10 cellular contexts compared by ENCODE assay signal in the genomic region with DNA sequence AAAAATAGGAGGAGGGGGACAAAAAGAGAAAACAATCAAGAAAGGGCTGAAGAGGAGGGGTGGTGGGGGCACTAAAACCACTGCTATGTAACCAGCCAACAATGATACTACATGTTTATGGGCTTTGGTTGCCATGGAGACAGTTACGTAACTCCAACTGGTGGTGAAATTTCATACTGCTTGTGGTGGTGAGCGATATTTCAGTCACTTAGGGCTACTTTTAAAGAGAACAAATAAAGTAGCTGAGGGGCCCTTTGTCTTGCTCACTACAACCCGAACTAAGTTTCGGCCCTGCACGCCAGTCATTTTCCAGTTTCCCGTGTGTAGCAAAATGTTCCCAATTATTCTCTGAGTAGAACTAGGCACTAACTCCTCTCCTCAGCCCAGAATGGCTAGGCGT.
DNase-seq lines count a peak whose midpoint lies in the region; ATAC-seq and TF ChIP-seq lines count a peak whose summit lies in the region.
"Had no signal": no experiment of that assay in that cellular context is flagged by ENCODE, and none has a peak within 500 bp of the region (broad histone marks: within the 10 kb centered on the region; RNA-seq: fewer than 3 reads in every experiment).

No MANE protein-coding gene starts in this region.

- H3K9me3 ChIP-seq in BLaER1 treated with 17β-estradiol and CSF1 and Interleukin-3, amounts not matched to agents 10 nM and 100 nM (replicated peaks in 1 of 11), result 0 out of 22 replicates have a peak, but pooled peaks cover 0 to 4% (median 0%) of the 10 kb centered on the region in 11 experiments
- H3K9me3 ChIP-seq in left lung, result no peaks in the 10 kb centered on the region
- H3K9me3 ChIP-seq: BE2C, right atrium auricular region had no signal

- intact Hi-C loops in left lung (cut with DNase I), result no loop called here

- ATAC-seq in left lung (peak; percentile 81), HG03135 (IDR thresholded peaks at IDR 0.05; ENCODE audit: unreplicated experiment) (no peak), GM18907 (IDR thresholded peaks at IDR 0.05; ENCODE audit: unreplicated experiment) (no peak)

- H3K4me1 ChIP-seq in BLaER1 treated with 17β-estradiol and CSF1 and Interleukin-3, amounts not matched to agents 10 nM and 100 nM, result peaks cover 0 to 38% (median 15%) of the 10 kb centered on the region in 10 experiments; a peak in 13 of 20 replicates
- no peaks in the 10 kb centered on the region for H3K4me1 ChIP-seq in left lung
- H3K4me1 ChIP-seq: BE2C, right atrium auricular region had no signal

- H3K27ac ChIP-seq in BLaER1 treated with 17β-estradiol and CSF1 and Interleukin-3, amounts not matched to agents 10 nM and 100 nM, result peak overlapping the region in 10 of 11 experiments; percentile 23 to 76 (median 64); a peak in 16 of 22 replicates
- no peak overlapping the region for H3K27ac ChIP-seq in left lung
- H3K27ac ChIP-seq: right atrium auricular region had no signal

- H3K36me3 ChIP-seq in BLaER1 treated with 17β-estradiol and CSF1 and Interleukin-3, amounts not matched to agents 10 nM and 100 nM, result no peaks in the 10 kb centered on the region
- H3K36me3 ChIP-seq in left lung, result no peaks in the 10 kb centered on the region
- H3K36me3 ChIP-seq: BE2C, right atrium auricular region had no signal

- TF ChIP-seq CTCF in left lung (IDR thresholded peaks at IDR 0.05), result no peak

- peaks cover 15 to 71% (median 51%) of the 10 kb centered on the region in 11 experiments; a peak in 21 of 22 replicates for H3K27me3 ChIP-seq in BLaER1 treated with 17β-estradiol and CSF1 and Interleukin-3, amounts not matched to agents 10 nM and 100 nM
- no peaks in the 10 kb centered on the region for H3K27me3 ChIP-seq in left lung
- H3K27me3 ChIP-seq: BE2C, right atrium auricular region had no signal

- H3K4me3 ChIP-seq in BLaER1 treated with 17β-estradiol and CSF1 and Interleukin-3, amounts not matched to agents 10 nM and 100 nM, result peak overlapping the region in 1 of 10 experiments; percentile 14; a peak in 1 of 20 replicates
- no peak overlapping the region for H3K4me3 ChIP-seq in left lung
- H3K4me3 ChIP-seq: right atrium auricular region had no signal

- H3K9ac ChIP-seq in BLaER1 treated with 17β-estradiol and CSF1 and Interleukin-3, amounts not matched to agents 10 nM and 100 nM, result peak overlapping the region in 5 of 11 experiments; percentile 13 to 59 (median 54); a peak in 8 of 22 replicates

- peak overlapping the region in 10 of 11 experiments; percentile 3 to 77 (median 55); a peak in 17 of 22 replicates for H3K4me2 ChIP-seq in BLaER1 treated with 17β-estradiol and CSF1 and Interleukin-3, amounts not matched to agents 10 nM and 100 nM

- DNase-seq in KG1 (lab: John Stamatoyannopoulos, UW) (peak; percentile 0), SKM-1 treated with dmso at 0.1 percent for 144 hours (lab: John Stamatoyannopoulos, UW; ENCODE audit: unreplicated experiment) (peak; percentile 59), left lung (no peak), D341Med (ENCODE audit: low spot score) (no peak), activated T-cell treated with anti-CD3 and anti-CD28 coated beads for 4 hours (no peak)
- DNase-seq: BE2C had no signal

- no peaks in the 10 kb centered on the region for H4K20me1 ChIP-seq in BLaER1 treated with 17β-estradiol and CSF1 and Interleukin-3, amounts not matched to agents 10 nM and 100 nM

Comparison
In these comparisons a context has a peak if more than half of its experiments do, and no peak if none do; other contexts are left out.
1. H3K27ac ChIP-seq: peak in BLaER1 treated with 17β-estradiol and CSF1 and Interleukin-3, amounts not matched to agents 10 nM and 100 nM (10 of 11); none in left lung (0 of 2).
2. DNase-seq: peak in KG1 (single experiment) and SKM-1 treated with dmso at 0.1 percent for 144 hours (single experiment); none in left lung (0 of 2), D341Med (single experiment) and activated T-cell treated with anti-CD3 and anti-CD28 coated beads for 4 hours (single experiment).